15 cellular contexts compared by ENCODE assay signal in the genomic region with DNA sequence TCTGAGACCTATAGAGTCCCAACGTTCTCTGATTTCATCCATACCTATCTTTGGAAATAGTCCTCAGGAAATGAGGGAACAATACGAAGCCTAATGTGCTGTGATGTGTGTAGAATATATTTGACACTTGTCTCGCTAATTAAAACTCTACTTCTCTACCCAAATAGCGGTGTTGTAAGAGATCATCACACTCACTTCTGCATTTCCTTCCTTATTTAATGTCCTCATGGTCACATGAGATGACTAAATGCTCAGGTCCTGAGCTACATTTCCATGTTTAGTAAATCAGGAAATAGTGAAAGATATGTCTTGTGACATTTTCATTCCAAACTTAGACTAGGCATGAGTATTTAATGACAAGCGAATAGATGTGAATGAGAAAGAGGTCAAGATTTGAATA.
DNase-seq lines count a peak whose midpoint lies in the region; ATAC-seq and TF ChIP-seq lines count a peak whose summit lies in the region.
"Had no signal": no experiment of that assay in that cellular context is flagged by ENCODE, and none has a peak within 500 bp of the region (broad histone marks: within the 10 kb centered on the region; RNA-seq: fewer than 3 reads in every experiment).

No MANE protein-coding gene starts in this region.

- TF ChIP-seq CTCF in NB4 (IDR thresholded peaks at IDR 0.05; ENCODE audit: low read depth, low read length) (no peak), HFFc6 (IDR thresholded peaks at IDR 0.05) (no peak)

- peaks cover 0 to 48% of the 10 kb centered on the region in 2 donors for H3K36me3 Mint-ChIP-seq in activated naive CD4-positive, alpha-beta T cell treated with anti-CD3 and anti-CD28 coated beads, Interleukin-2, amount 50 U/mL, for 72 hours
- H3K36me3 Mint-ChIP-seq in HFFc6 (ENCODE audit: low read depth) = peaks cover 24% of the 10 kb centered on the region

- ATAC-seq in activated naive CD4-positive, alpha-beta T cell treated with anti-CD3 and anti-CD28 coated beads, Interleukin-2, amount 50 U/mL, for 72 hours = no peak
- peak; percentile 32 for ATAC-seq in sciatic nerve
- ATAC-seq in GM18907 (IDR thresholded peaks at IDR 0.05; ENCODE audit: unreplicated experiment) = no peak
- ATAC-seq: GM23338 had no signal

- H3K27me3 Mint-ChIP-seq in HFFc6 (ENCODE audit: insufficient read depth) = peaks cover 3% of the 10 kb centered on the region; the same call in 1 of the 2 replicates
- H3K27me3 Mint-ChIP-seq: central memory CD8-positive, alpha-beta T cell had no signal

- no peak overlapping the region for H3K4me3 Mint-ChIP-seq in HFFc6
- H3K4me3 Mint-ChIP-seq: central memory CD8-positive, alpha-beta T cell; GM23338 had no signal

- peak overlapping the region; percentile 53 to 80 for H3K27ac Mint-ChIP-seq in activated naive CD4-positive, alpha-beta T cell treated with anti-CD3 and anti-CD28 coated beads, Interleukin-2, amount 50 U/mL, for 72 hours
- H3K27ac Mint-ChIP-seq in HFFc6 = no peak overlapping the region
- H3K27ac Mint-ChIP-seq: GM23338 had no signal

- no peak for DNase-seq in activated naive CD4-positive, alpha-beta T cell treated with anti-CD3 and anti-CD28 coated beads, Interleukin-2, amount 50 U/mL, for 72 hours (ENCODE audit: low spot score in 2 of 2)
- DNase-seq in activated naive CD4-positive, alpha-beta T cell treated with anti-CD3 and anti-CD28 coated beads, Interleukin-2, amount 50 U/mL, for 16 hours = no peak
- DNase-seq in NB4 (ENCODE audit: low read depth) (peak; percentile 89), dermis microvascular lymphatic vessel endothelial cell (ENCODE audit: low read depth in 2 of 2) (peak; percentile 82 to 89), sciatic nerve (ENCODE audit: low spot score) (no peak), hepatic stellate cell (ENCODE audit: low spot score) (no peak), HFFc6 (no peak)
- DNase-seq: activated CD4-positive, alpha-beta T cell treated with anti-CD3 and anti-CD28 coated beads, Interleukin-2, amount 50 U/mL, for 48 hours; DMS53; hypothalamus; MM.1S; T-helper 2 cell had no signal

- H3K9me3 Mint-ChIP-seq in activated naive CD4-positive, alpha-beta T cell treated with anti-CD3 and anti-CD28 coated beads, Interleukin-2, amount 50 U/mL, for 72 hours = peaks cover 0 to 3% of the 10 kb centered on the region in 2 donors
- H3K9me3 Mint-ChIP-seq in HFFc6 = no peaks in the 10 kb centered on the region
- H3K9me3 Mint-ChIP-seq: central memory CD8-positive, alpha-beta T cell; GM23338 had no signal

- intact Hi-C loops in sciatic nerve (cut with DNase I) = no loop called here

- peaks cover 66% of the 10 kb centered on the region for H3K4me1 Mint-ChIP-seq in HFFc6 (ENCODE audit: low read depth)

- no peak for TF ChIP-seq POLR2A in NB4 (IDR thresholded peaks at IDR 0.05; ENCODE audit: extremely low read depth, insufficient read length)

- no peak overlapping the region for H3K4me3 ChIP-seq in NB4 (ENCODE audit: low read depth, low read length)
- H3K4me3 ChIP-seq: GM23338 had no signal

Comparison
In these comparisons a context has a peak if more than half of its experiments do, and no peak if none do; other contexts are left out.
1. DNase-seq: peak in NB4 (single experiment) and dermis microvascular lymphatic vessel endothelial cell (2 of 2); none in activated naive CD4-positive, alpha-beta T cell treated with anti-CD3 and anti-CD28 coated beads, Interleukin-2, amount 50 U/mL, for 72 hours (0 of 2), activated naive CD4-positive, alpha-beta T cell treated with anti-CD3 and anti-CD28 coated beads, Interleukin-2, amount 50 U/mL, for 16 hours (single experiment), sciatic nerve (single experiment), hepatic stellate cell (single experiment) and HFFc6 (single experiment).